Comparison of ENCODE assay signal across 8 cellular contexts in genomic region chr7:33807779-33808482, GRCh38.
DNase-seq lines count a peak whose midpoint lies in the region; TF ChIP-seq lines count a peak whose summit lies in the region.

No MANE protein-coding gene starts in this region.

- TF ChIP-seq CTCF in GM10266 (IDR thresholded peaks at IDR 0.05; ENCODE audit: control insufficient read depth, insufficient read depth, low read depth, missing control alignments) (peak; percentile 46), HL-60 (IDR thresholded peaks at IDR 0.05; ENCODE audit: insufficient read depth, low read length) (peak; percentile 11), astrocyte of the spinal cord (IDR thresholded peaks at IDR 0.05; ENCODE audit: low read depth, low read length) (peak; percentile 61), nephron (IDR thresholded peaks at IDR 0.05; ENCODE audit: unreplicated experiment in 3 of 3) (peak in 2 of 3 experiments; percentile 16 to 26), uterus (IDR thresholded peaks at IDR 0.05) (no peak), prostate gland (IDR thresholded peaks at IDR 0.05) (peak in 1 of 4 experiments; percentile 22)

- WGBS in prostate gland: 59% methylated on average over 10 of the region's 10 CpGs

- intact Hi-C loops in activated T-helper 1 cell treated with anti-CD3 and anti-CD28 coated beads, Interleukin-12 subunit alpha, Interleukin-12 subunit beta, Interleukin-2, Interleukin-4 antibody, amounts not matched to agents 30 ng/mL and 10 ng/mL and 1 ng/mL, durations not matched to agents 14 hours and 24 hours and 36 hours (cut with micrococcal nuclease): no loop called here
- intact Hi-C loops in uterus (cut with DNase I; ENCODE audit: low total_unique reads) (no loop called here), prostate gland (cut with DNase I) (no loop called here)

- no peak overlapping the region for H3K4me3 Mint-ChIP-seq in nephron
- no peak overlapping the region for H3K4me3 Mint-ChIP-seq in activated T-helper 1 cell treated with anti-CD3 and anti-CD28 coated beads, Interleukin-12 subunit alpha, Interleukin-12 subunit beta, Interleukin-2, Interleukin-4 antibody, amounts not matched to agents 30 ng/mL and 10 ng/mL and 1 ng/mL, durations not matched to agents 14 hours and 24 hours and 36 hours

- in situ Hi-C loops in astrocyte of the spinal cord (cut with HindIII; ENCODE audit: low sequenced_read_pairs): no loop called here

- H3K27me3 Mint-ChIP-seq in nephron (ENCODE audit: low read depth): no peaks in the 10 kb centered on the region
- H3K27me3 Mint-ChIP-seq in activated T-helper 1 cell treated with anti-CD3 and anti-CD28 coated beads, Interleukin-12 subunit alpha, Interleukin-12 subunit beta, Interleukin-2, Interleukin-4 antibody, amounts not matched to agents 30 ng/mL and 10 ng/mL and 1 ng/mL, durations not matched to agents 14 hours and 24 hours and 36 hours (ENCODE audit: insufficient read depth): no peaks in the 10 kb centered on the region

- DNase-seq in GM10266 (ENCODE audit: extremely low spot score) (no peak), HL-60 (ENCODE audit: low read depth in 1 of 2, low spot score in 1 of 2) (no peak), astrocyte of the spinal cord (ENCODE audit: low read depth, low spot score) (peak; percentile 82), uterus (no peak), inferior parietal cortex (ENCODE audit: extremely low spot score) (no peak), prostate gland (ENCODE audit: low spot score) (no peak)
- DNase-seq in activated T-helper 1 cell treated with anti-CD3 and anti-CD28 coated beads, Interleukin-12 subunit alpha, Interleukin-12 subunit beta, Interleukin-2, Interleukin-4 antibody, amounts not matched to agents 30 ng/mL and 10 ng/mL and 1 ng/mL, durations not matched to agents 14 hours and 24 hours and 36 hours (ENCODE audit: low spot score): no peak

- TF ChIP-seq POLR2A in uterus (IDR thresholded peaks at IDR 0.05) (no peak), prostate gland (IDR thresholded peaks at IDR 0.05) (no peak)

- no peak overlapping the region for H3K4me3 ChIP-seq in HL-60 (replicated peaks; ENCODE audit: insufficient read depth, low read length)
- no peak overlapping the region for H3K4me3 ChIP-seq in astrocyte of the spinal cord (ENCODE audit: low read depth, low read length)
- H3K4me3 ChIP-seq in uterus: no peak overlapping the region
- H3K4me3 ChIP-seq in prostate gland: no peak overlapping the region

- H3K4me1 ChIP-seq in uterus (peaks cover 0 to 9% of the 10 kb centered on the region in 2 donors), prostate gland (replicated peaks) (no peaks in the 10 kb centered on the region)

- no peaks in the 10 kb centered on the region for H3K27me3 ChIP-seq in HL-60 (ENCODE audit: insufficient read depth, poor library complexity, severe bottlenecking)
- no peaks in the 10 kb centered on the region for H3K27me3 ChIP-seq in uterus
- no peaks in the 10 kb centered on the region for H3K27me3 ChIP-seq in prostate gland (replicated peaks; ENCODE audit: insufficient read depth)

- peaks cover 49% of the 10 kb centered on the region for H3K4me1 Mint-ChIP-seq in nephron
- H3K4me1 Mint-ChIP-seq in activated T-helper 1 cell treated with anti-CD3 and anti-CD28 coated beads, Interleukin-12 subunit alpha, Interleukin-12 subunit beta, Interleukin-2, Interleukin-4 antibody, amounts not matched to agents 30 ng/mL and 10 ng/mL and 1 ng/mL, durations not matched to agents 14 hours and 24 hours and 36 hours (ENCODE audit: low read depth): no peaks in the 10 kb centered on the region

- H3K27ac ChIP-seq in HL-60 (replicated peaks) (no peak overlapping the region), uterus (no peak overlapping the region), prostate gland (no peak overlapping the region)

- no peaks in the 10 kb centered on the region for H3K9me3 Mint-ChIP-seq in nephron
- peaks cover 6% of the 10 kb centered on the region for H3K9me3 Mint-ChIP-seq in activated T-helper 1 cell treated with anti-CD3 and anti-CD28 coated beads, Interleukin-12 subunit alpha, Interleukin-12 subunit beta, Interleukin-2, Interleukin-4 antibody, amounts not matched to agents 30 ng/mL and 10 ng/mL and 1 ng/mL, durations not matched to agents 14 hours and 24 hours and 36 hours

- H3K36me3 ChIP-seq in uterus (no peaks in the 10 kb centered on the region), prostate gland (no peaks in the 10 kb centered on the region)

- H3K27ac Mint-ChIP-seq in nephron: peak overlapping the region; percentile 17 to 90 (median 38)
- no peak overlapping the region for H3K27ac Mint-ChIP-seq in activated T-helper 1 cell treated with anti-CD3 and anti-CD28 coated beads, Interleukin-12 subunit alpha, Interleukin-12 subunit beta, Interleukin-2, Interleukin-4 antibody, amounts not matched to agents 30 ng/mL and 10 ng/mL and 1 ng/mL, durations not matched to agents 14 hours and 24 hours and 36 hours

- H3K9me3 ChIP-seq in uterus: no peaks in the 10 kb centered on the region
- no peaks in the 10 kb centered on the region for H3K9me3 ChIP-seq in prostate gland

- no peaks in the 10 kb centered on the region for H3K36me3 Mint-ChIP-seq in nephron (ENCODE audit: low read depth)
- no peaks in the 10 kb centered on the region for H3K36me3 Mint-ChIP-seq in activated T-helper 1 cell treated with anti-CD3 and anti-CD28 coated beads, Interleukin-12 subunit alpha, Interleukin-12 subunit beta, Interleukin-2, Interleukin-4 antibody, amounts not matched to agents 30 ng/mL and 10 ng/mL and 1 ng/mL, durations not matched to agents 14 hours and 24 hours and 36 hours (ENCODE audit: low read depth)

Comparison
In these comparisons a context has a peak if more than half of its experiments do, and no peak if none do; other contexts are left out.
1. CTCF ChIP-seq: peak in GM10266 (single experiment), HL-60 (single experiment), astrocyte of the spinal cord (single experiment) and nephron (2 of 3); none in uterus (0 of 4).